ENCODE assay signal across 10 cellular contexts in the genomic region with DNA sequence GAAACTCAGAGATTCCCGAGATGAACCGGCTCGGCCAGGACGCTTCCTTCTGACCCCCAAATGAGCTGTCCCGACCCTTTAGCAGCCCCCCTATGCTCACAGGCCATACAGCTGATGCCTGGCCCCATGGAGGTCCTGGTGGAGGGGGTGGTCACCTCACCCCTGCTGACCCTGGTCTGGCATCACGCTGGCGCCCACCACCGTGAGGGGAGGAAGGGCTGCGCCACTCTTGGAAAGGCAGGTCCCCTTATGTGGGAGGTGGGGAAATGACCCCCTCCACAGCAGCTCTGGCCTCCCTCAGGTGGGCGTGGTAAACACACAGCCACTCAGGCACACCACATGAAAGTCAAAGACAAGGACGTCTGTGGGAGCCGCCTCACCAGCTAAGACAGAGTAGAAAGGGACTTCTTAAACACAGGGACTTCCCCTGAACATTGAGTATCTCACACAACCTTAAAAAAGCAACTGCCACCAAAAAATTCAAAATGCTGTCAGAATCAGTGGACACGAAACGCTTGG. TPM values are rescaled to one million over a fixed set of nuclear protein-coding genes. Genes with fewer than 3 reads are reported as not detected.
DNase-seq lines count a peak whose midpoint lies in the region; ATAC-seq and TF ChIP-seq lines count a peak whose summit lies in the region.
"Had no signal": no experiment of that assay in that cellular context is flagged by ENCODE, and none has a peak within 500 bp of the region (broad histone marks: within the 10 kb centered on the region; RNA-seq: fewer than 3 reads in every experiment).

No MANE protein-coding gene starts in this region.

- POLR2A ChIA-PET in activated naive CD8-positive, alpha-beta T cell treated with anti-CD3 and anti-CD28 coated beads, Interleukin-2, amount 10 ng/mL, durations not matched to agents 7 days and 5 days (lab: Charles Lee): interaction anchor here (0.5 kb wide), 1 partner anchor 16 kb away, joined by 3 read pairs; no protein-coding TSS in a partner anchor

- peaks cover 20% of the 10 kb centered on the region for H3K4me1 Mint-ChIP-seq in activated naive CD8-positive, alpha-beta T cell treated with anti-CD3 and anti-CD28 coated beads, Interleukin-2, amount 10 ng/mL, durations not matched to agents 7 days and 5 days
- H3K4me1 Mint-ChIP-seq in stimulated activated effector memory CD8-positive, alpha-beta T cell treated with anti-CD3 and anti-CD28 coated beads, Interleukin-12 subunit alpha, Interleukin-12 subunit beta, amount 100 ng/mL, for 72 hours: peaks cover 16% of the 10 kb centered on the region
- no peaks in the 10 kb centered on the region for H3K4me1 Mint-ChIP-seq in progenitor cell of endocrine pancreas (ENCODE audit: low read depth)

- no peaks in the 10 kb centered on the region for H3K9me3 Mint-ChIP-seq in activated naive CD8-positive, alpha-beta T cell treated with anti-CD3 and anti-CD28 coated beads, Interleukin-2, amount 10 ng/mL, durations not matched to agents 7 days and 5 days
- no peaks in the 10 kb centered on the region for H3K9me3 Mint-ChIP-seq in stimulated activated effector memory CD8-positive, alpha-beta T cell treated with anti-CD3 and anti-CD28 coated beads, Interleukin-12 subunit alpha, Interleukin-12 subunit beta, amount 100 ng/mL, for 72 hours
- H3K9me3 Mint-ChIP-seq in progenitor cell of endocrine pancreas (ENCODE audit: low read depth): no peaks in the 10 kb centered on the region

- H3K4me3 Mint-ChIP-seq in activated naive CD8-positive, alpha-beta T cell treated with anti-CD3 and anti-CD28 coated beads, Interleukin-2, amount 10 ng/mL, durations not matched to agents 7 days and 5 days: peak overlapping the region; percentile 63
- no peak overlapping the region for H3K4me3 Mint-ChIP-seq in stimulated activated effector memory CD8-positive, alpha-beta T cell treated with anti-CD3 and anti-CD28 coated beads, Interleukin-12 subunit alpha, Interleukin-12 subunit beta, amount 100 ng/mL, for 72 hours
- no peak overlapping the region for H3K4me3 Mint-ChIP-seq in progenitor cell of endocrine pancreas (ENCODE audit: low read depth)

- H3K36me3 Mint-ChIP-seq in activated naive CD8-positive, alpha-beta T cell treated with anti-CD3 and anti-CD28 coated beads, Interleukin-2, amount 10 ng/mL, durations not matched to agents 7 days and 5 days: no peaks in the 10 kb centered on the region
- no peaks in the 10 kb centered on the region for H3K36me3 Mint-ChIP-seq in stimulated activated effector memory CD8-positive, alpha-beta T cell treated with anti-CD3 and anti-CD28 coated beads, Interleukin-12 subunit alpha, Interleukin-12 subunit beta, amount 100 ng/mL, for 72 hours
- no peaks in the 10 kb centered on the region for H3K36me3 Mint-ChIP-seq in progenitor cell of endocrine pancreas (ENCODE audit: insufficient read depth)

- ATAC-seq in GM19452 (IDR thresholded peaks at IDR 0.05; ENCODE audit: unreplicated experiment): peak; percentile 59
- peak; percentile 54 for ATAC-seq in HG03460 (IDR thresholded peaks at IDR 0.05; ENCODE audit: unreplicated experiment)
- peak; percentile 88 for ATAC-seq in activated naive CD8-positive, alpha-beta T cell treated with anti-CD3 and anti-CD28 coated beads, Interleukin-2, amount 10 ng/mL, durations not matched to agents 7 days and 5 days (ENCODE audit: low read depth)
- peak; percentile 84 for ATAC-seq in stimulated activated effector memory CD8-positive, alpha-beta T cell treated with anti-CD3 and anti-CD28 coated beads, Interleukin-12 subunit alpha, Interleukin-12 subunit beta, amount 100 ng/mL, for 72 hours

- H3K27ac Mint-ChIP-seq in activated naive CD8-positive, alpha-beta T cell treated with anti-CD3 and anti-CD28 coated beads, Interleukin-2, amount 10 ng/mL, durations not matched to agents 7 days and 5 days: peak overlapping the region; percentile 73
- no peak overlapping the region for H3K27ac Mint-ChIP-seq in stimulated activated effector memory CD8-positive, alpha-beta T cell treated with anti-CD3 and anti-CD28 coated beads, Interleukin-12 subunit alpha, Interleukin-12 subunit beta, amount 100 ng/mL, for 72 hours
- H3K27ac Mint-ChIP-seq in progenitor cell of endocrine pancreas: no peak overlapping the region

- peaks cover 30% of the 10 kb centered on the region for H3K27me3 Mint-ChIP-seq in activated naive CD8-positive, alpha-beta T cell treated with anti-CD3 and anti-CD28 coated beads, Interleukin-2, amount 10 ng/mL, durations not matched to agents 7 days and 5 days
- peaks cover 3% of the 10 kb centered on the region for H3K27me3 Mint-ChIP-seq in progenitor cell of endocrine pancreas

- peak; percentile 57 for DNase-seq in activated naive CD8-positive, alpha-beta T cell treated with anti-CD3 and anti-CD28 coated beads, Interleukin-2, amount 10 ng/mL, durations not matched to agents 7 days and 5 days
- no peak for DNase-seq in stimulated activated effector memory CD8-positive, alpha-beta T cell treated with anti-CD3 and anti-CD28 coated beads, Interleukin-12 subunit alpha, Interleukin-12 subunit beta, amount 100 ng/mL, for 72 hours (ENCODE audit: low spot score in 2 of 2)
- DNase-seq in KG1 (lab: John Stamatoyannopoulos, UW): no peak
- DNase-seq in GM03348 (ENCODE audit: low spot score): no peak
- DNase-seq in progenitor cell of endocrine pancreas (ENCODE audit: low spot score, unreplicated experiment): no peak
- DNase-seq in nucleus accumbens (lab: John Stamatoyannopoulos, UW): no peak
- DNase-seq: NCI-H226, retina had no signal

- TF ChIP-seq CTCF in progenitor cell of endocrine pancreas (IDR thresholded peaks at IDR 0.05; ENCODE audit: unreplicated experiment): no peak

RNA-seq across cellular contexts. Expression of gene GPR157, which starts 7.0 kb away (rescaled TPM):
- total RNA-seq in activated naive CD8-positive, alpha-beta T cell treated with anti-CD3 and anti-CD28 coated beads, Interleukin-2, amount 10 ng/mL, durations not matched to agents 7 days and 5 days: 1 to 10 TPM; 3.1 to 3.3 TPM
- 1.1 and 3.6 TPM in 2 replicates for total RNA-seq in progenitor cell of endocrine pancreas

RNA-seq across cellular contexts. Expression of gene SLC2A5, which starts 52.5 kb away (rescaled TPM):
- not detected for total RNA-seq in activated naive CD8-positive, alpha-beta T cell treated with anti-CD3 and anti-CD28 coated beads, Interleukin-2, amount 10 ng/mL, durations not matched to agents 7 days and 5 days
- total RNA-seq in progenitor cell of endocrine pancreas: not detected in 2 replicates
